ENCODE assay signal across 1 cellular context in genomic region chr16:50547340-50547865, GRCh38.
TF ChIP-seq lines count a peak whose summit lies in the region.

No MANE protein-coding gene starts in this region.

TF ChIP-seq in HepG2, 621 proteins besides CTCF, POLR2A, EP300 and RAD21 (continued from another document and continues in another):
- no peak for TF ChIP-seq STAT6 (CRISPR knock-in tag; IDR thresholded peaks at IDR 0.05; ENCODE audit: borderline replicate concordance)
- no peak for TF ChIP-seq TCF12 (IDR thresholded peaks at IDR 0.05)
- peak; percentile 92 for TF ChIP-seq TCF12 (CRISPR knock-in tag; IDR thresholded peaks at IDR 0.05)
- no peak for TF ChIP-seq SSRP1 (CRISPR knock-in tag; IDR thresholded peaks at IDR 0.05)
- no peak for TF ChIP-seq MYC (CRISPR knock-in tag; IDR thresholded peaks at IDR 0.05; ENCODE audit: borderline replicate concordance)
- no peak for TF ChIP-seq SYNCRIP (IDR thresholded peaks at IDR 0.05; ENCODE audit: insufficient read depth, low read depth, low read length)
- TF ChIP-seq ZNF570 (CRISPR knock-in tag; IDR thresholded peaks at IDR 0.05; ENCODE audit: borderline replicate concordance) = no peak
- TF ChIP-seq ZNF687 (CRISPR knock-in tag; IDR thresholded peaks at IDR 0.05) = peak; percentile 85
- TF ChIP-seq TRIM22 (IDR thresholded peaks at IDR 0.05) = no peak
- peak; percentile 35; the same call in 1 of the 2 replicates for TF ChIP-seq KAT8 (CRISPR knock-in tag; IDR thresholded peaks at IDR 0.05)
- TF ChIP-seq ISL2 (CRISPR knock-in tag; IDR thresholded peaks at IDR 0.05) = peak; percentile 97
- peak; percentile 92; the same call in 1 of the 2 replicates for TF ChIP-seq MIER3 (CRISPR knock-in tag; IDR thresholded peaks at IDR 0.05; ENCODE audit: borderline replicate concordance)
- TF ChIP-seq ZBTB34 (CRISPR knock-in tag; IDR thresholded peaks at IDR 0.05) = peak; percentile 63; the same call in 1 of the 2 replicates
- TF ChIP-seq SMC3 (IDR thresholded peaks at IDR 0.05; ENCODE audit: low read length) = peak; percentile 62
- TF ChIP-seq FOXM1 (CRISPR knock-in tag; IDR thresholded peaks at IDR 0.05) = no peak
- no peak for TF ChIP-seq ZFP36L1 (CRISPR knock-in tag; IDR thresholded peaks at IDR 0.05)
- no peak for TF ChIP-seq TMF1 (CRISPR knock-in tag; IDR thresholded peaks at IDR 0.05; ENCODE audit: low read depth)
- 0 out of 2 replicates have a peak, but pooled peaks have one; percentile 23 for TF ChIP-seq ATF7-NPFF (CRISPR knock-in tag; IDR thresholded peaks at IDR 0.05; ENCODE audit: low read depth)
- TF ChIP-seq HIVEP1 (CRISPR knock-in tag; IDR thresholded peaks at IDR 0.05) = peak; percentile 92
- peak; percentile 98 for TF ChIP-seq ADNP (CRISPR knock-in tag; IDR thresholded peaks at IDR 0.05)
- TF ChIP-seq PATZ1 (CRISPR knock-in tag; IDR thresholded peaks at IDR 0.05) = peak; percentile 98
- peak; percentile 86 for TF ChIP-seq ZBED4 (CRISPR knock-in tag; IDR thresholded peaks at IDR 0.05; ENCODE audit: borderline replicate concordance)
- no peak; the same call in 1 of the 2 replicates for TF ChIP-seq KDM5B (CRISPR knock-in tag; IDR thresholded peaks at IDR 0.05; ENCODE audit: borderline replicate concordance)
- TF ChIP-seq ZMYM4 (CRISPR knock-in tag; IDR thresholded peaks at IDR 0.05) = peak; percentile 79
- TF ChIP-seq ZNF512 (CRISPR knock-in tag; IDR thresholded peaks at IDR 0.05) = no peak
- peak; percentile 89 for TF ChIP-seq ZNF414 (CRISPR knock-in tag; IDR thresholded peaks at IDR 0.05)
- no peak for TF ChIP-seq ZNF841 (CRISPR knock-in tag; IDR thresholded peaks at IDR 0.05; ENCODE audit: borderline replicate concordance)
- TF ChIP-seq BCLAF1 (IDR thresholded peaks at IDR 0.05) = no peak
- 0 out of 2 replicates have a peak, but pooled peaks have one; percentile 45 for TF ChIP-seq PCBP1 (IDR thresholded peaks at IDR 0.05; ENCODE audit: borderline replicate concordance, low read depth, low read length)
